In the genomic region with DNA sequence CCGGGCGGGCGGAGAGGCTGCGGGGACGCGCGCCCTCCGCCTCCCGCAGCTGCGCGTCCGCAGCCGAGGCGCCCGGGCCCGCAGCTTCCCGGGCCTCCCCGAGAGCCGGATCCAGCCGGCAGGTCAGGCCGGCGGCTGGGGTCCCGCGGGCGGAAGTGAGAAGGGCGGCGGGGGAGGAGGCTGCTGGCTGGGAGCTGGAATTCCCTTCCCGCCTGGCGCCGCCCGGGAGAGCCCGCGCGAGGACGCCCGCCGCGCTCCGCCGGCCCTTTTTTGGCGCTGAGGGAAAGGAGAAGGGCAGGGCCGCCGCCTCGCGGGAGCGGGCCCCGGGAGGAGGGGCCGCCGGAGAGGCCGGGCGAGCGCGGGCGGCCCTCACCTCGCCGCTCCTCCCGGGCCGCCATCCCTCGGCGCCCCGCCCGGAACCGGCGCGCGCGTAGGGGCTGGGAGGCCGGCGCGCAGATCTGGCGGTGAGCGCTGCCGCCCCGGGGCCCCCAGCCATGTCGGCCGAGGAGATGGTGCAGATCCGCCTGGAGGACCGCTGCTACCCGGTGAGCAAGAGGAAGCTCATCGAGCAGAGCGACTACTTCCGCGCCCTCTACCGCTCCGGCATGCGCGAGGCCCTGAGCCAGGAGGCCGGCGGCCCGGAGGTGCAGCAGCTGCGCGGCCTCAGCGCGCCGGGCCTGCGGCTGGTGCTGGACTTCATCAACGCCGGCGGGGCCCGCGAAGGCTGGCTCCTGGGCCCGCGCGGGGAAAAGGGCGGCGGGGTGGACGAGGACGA, we compare ENCODE assay signal across 8 cellular contexts. TPM values are rescaled to one million over a fixed set of nuclear protein-coding genes. Genes with fewer than 3 reads are reported as not detected.
DNase-seq lines count a peak whose midpoint lies in the region; ATAC-seq, FAIRE-seq and TF ChIP-seq lines count a peak whose summit lies in the region.

A gene with protein sequence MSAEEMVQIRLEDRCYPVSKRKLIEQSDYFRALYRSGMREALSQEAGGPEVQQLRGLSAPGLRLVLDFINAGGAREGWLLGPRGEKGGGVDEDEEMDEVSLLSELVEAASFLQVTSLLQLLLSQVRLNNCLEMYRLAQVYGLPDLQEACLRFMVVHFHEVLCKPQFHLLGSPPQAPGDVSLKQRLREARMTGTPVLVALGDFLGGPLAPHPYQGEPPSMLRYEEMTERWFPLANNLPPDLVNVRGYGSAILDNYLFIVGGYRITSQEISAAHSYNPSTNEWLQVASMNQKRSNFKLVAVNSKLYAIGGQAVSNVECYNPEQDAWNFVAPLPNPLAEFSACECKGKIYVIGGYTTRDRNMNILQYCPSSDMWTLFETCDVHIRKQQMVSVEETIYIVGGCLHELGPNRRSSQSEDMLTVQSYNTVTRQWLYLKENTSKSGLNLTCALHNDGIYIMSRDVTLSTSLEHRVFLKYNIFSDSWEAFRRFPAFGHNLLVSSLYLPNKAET (plus strand): TSS at position 397 of the 775 bp plus-strand sequence. CDS start 98 bp downstream, at position 495.
A gene (minus strand): TSS at position 400 of the 775 bp plus-strand sequence. CDS start 8,960 bp downstream, outside the sequence.

- no peaks in the 10 kb centered on the region; a peak in 1 of 5 replicates for H3K36me3 ChIP-seq in HepG2 (replicated peaks in 1 of 2; ENCODE audit: control insufficient read depth in 1 of 2, insufficient read depth in 2 of 2, low read length in 2 of 2)

- peaks cover 24% of the 10 kb centered on the region for H3K79me2 ChIP-seq in HepG2 (ENCODE audit: insufficient read depth, low read length)

- H3K4me2 ChIP-seq in HepG2 (ENCODE audit: low read depth, low read length): peak within 1 kb of the TSS; percentile 94

- TF ChIP-seq EP300 in HepG2 (IDR thresholded peaks at IDR 0.05; ENCODE audit: low read depth in 2 of 2, low read length in 2 of 2): no peak
- no peak for TF ChIP-seq EP300 in HepG2 (CRISPR knock-in tag; IDR thresholded peaks at IDR 0.05; ENCODE audit: borderline replicate concordance)

- H3K4me1 ChIP-seq in HepG2 (ENCODE audit: insufficient read depth, low read length): peaks cover 34% of the 10 kb centered on the region

- POLR2A ChIA-PET in HepG2 (lab: Yijun Ruan, JAX): interaction anchor here (0.9 to 1.6 kb wide), 8 partner anchors 8 to 184 kb away, joined by 3 to 4 read pairs (median 3); no protein-coding TSS in a partner anchor

- CTCF ChIA-PET in HepG2 (lab: Yijun Ruan, JAX; ENCODE audit: low intra/inter-chr PET ratio, low total read pairs): no interaction called here

- TF ChIP-seq CTCF in HepG2 (CRISPR knock-in tag; IDR thresholded peaks at IDR 0.05): peak; percentile 40

- in situ Hi-C loops in HepG2 (cut with HindIII; ENCODE audit: extremely low pct_ligation_motif_present, low pct_unique_long_range_greater_than_20kb): no loop called here

- no peaks in the 10 kb centered on the region for H3K9me3 ChIP-seq in HepG2 (ENCODE audit: low read length)

- TF ChIP-seq RAD21 in HepG2 (CRISPR knock-in tag; IDR thresholded peaks at IDR 0.05): no peak; the same call in 1 of the 2 replicates

- intact Hi-C loops in HepG2 (cut with micrococcal nuclease; ENCODE audit: unreplicated experiment): no loop called here

- H4K20me1 ChIP-seq in HepG2 (ENCODE audit: insufficient read depth, low read length): no peaks in the 10 kb centered on the region

- 0% methylated on average over 2 of the region's 108 CpGs for WGBS in HepG2 (ENCODE audit: low lambda C conversion rate)

- H3K4me3 ChIP-seq in HepG2 (replicated peaks in 1 of 3; ENCODE audit: insufficient read depth in 1 of 3, low read depth in 2 of 3, low read length in 3 of 3): peak within 1 kb of the TSS; percentile 86 to 91 (median 89)

- H3K27me3 ChIP-seq in HepG2 (ENCODE audit: control insufficient read depth in 1 of 2, insufficient read depth in 2 of 2, low read length in 2 of 2): no peaks in the 10 kb centered on the region

- no TSS peak for BruUV-seq in HepG2 (replicated peaks; lab: Mats Ljungman, UMichigan)

- H2AFZ ChIP-seq in HepG2 (ENCODE audit: low read length): peak within 1 kb of the TSS; percentile 76

- H3K9ac ChIP-seq in HepG2 (ENCODE audit: insufficient read depth, low read depth, low read length): peak within 1 kb of the TSS; percentile 82

- peak within 1 kb of the TSS; percentile 86 for H3K27ac ChIP-seq in HepG2 (ENCODE audit: extremely low read length, insufficient read depth, low read length)

- ATAC-seq in GM18868 (IDR thresholded peaks at IDR 0.05; ENCODE audit: unreplicated experiment): peak; percentile 71
- peak; percentile 77 for ATAC-seq in HG03095 (IDR thresholded peaks at IDR 0.05; ENCODE audit: unreplicated experiment)
- peak; percentile 88 for ATAC-seq in HepG2

- peak in 1 of 2 experiments; percentile 46; a peak in 1 of 4 replicates for TF ChIP-seq POLR2A in HepG2 (IDR thresholded peaks at IDR 0.05; ENCODE audit: insufficient read depth in 1 of 2, low read depth in 2 of 2, low read length in 2 of 2)

- no peak for FAIRE-seq in HepG2 (lab: Jason Lieb, UNC)

- DNase-seq in AG08395 (ENCODE audit: low spot score) (peak; percentile 79), NCI-H226 (peak; percentile 67), dedifferentiated amniotic fluid mesenchymal stem cell (ENCODE audit: extremely low spot score) (peak; percentile 39), HepG2 (ENCODE audit: low spot score) (peak; percentile 30)
- peak; percentile 73 for DNase-seq in activated CD4-positive, alpha-beta T cell treated with anti-CD3 and anti-CD28 coated beads for 48 hours
- DNase-seq in stimulated activated CD4-positive, alpha-beta T cell treated with anti-CD3 and anti-CD28 coated beads, Interleukin-2, amount 100 ng/mL, for 48 hours: peak; percentile 49 to 57

TF ChIP-seq in HepG2, 621 proteins besides CTCF, POLR2A, EP300 and RAD21 (continues in another document):
- TF ChIP-seq EED (CRISPR knock-in tag; IDR thresholded peaks at IDR 0.05) (peak; percentile 87; the same call in 1 of the 2 replicates), ZNF160 (CRISPR knock-in tag; IDR thresholded peaks at IDR 0.05) (0 out of 2 replicates have a peak, but pooled peaks have one; percentile 38), SALL1 (CRISPR knock-in tag; IDR thresholded peaks at IDR 0.05) (peak; percentile 2; the same call in 1 of the 2 replicates), RFX5 (IDR thresholded peaks at IDR 0.05; ENCODE audit: low read depth, low read length) (no peak), ZNF563 (CRISPR knock-in tag; IDR thresholded peaks at IDR 0.05) (0 out of 2 replicates have a peak, but pooled peaks have one; percentile 18), ZNF232 (CRISPR knock-in tag; IDR thresholded peaks at IDR 0.05; ENCODE audit: borderline replicate concordance) (peak; percentile 54; the same call in 1 of the 2 replicates), ZNF143 (CRISPR knock-in tag; IDR thresholded peaks at IDR 0.05) (no peak), SPEN (CRISPR knock-in tag; IDR thresholded peaks at IDR 0.05; ENCODE audit: low read depth) (peak; percentile 79), KMT2B (CRISPR knock-in tag; IDR thresholded peaks at IDR 0.05) (peak; percentile 13; the same call in 1 of the 2 replicates)

RNA-seq across cellular contexts. Expression of the first gene that starts in this region (rescaled TPM):
- total RNA-seq in HepG2 (2016; rRNA removed; fragmentation: Illumina TruSeq; extraction: Trizol): 7.9 and 14.0 TPM in 2 replicates
- 2.3 and 2.6 TPM in 2 replicates for total RNA-seq in HepG2 (2016; cell fraction: cytosol; rRNA removed; fragmentation: Illumina TruSeq; extraction: Trizol; ENCODE audit: low read depth)
- total RNA-seq in HepG2 (2016; cell fraction: insoluble cytoplasmic fraction; rRNA removed; fragmentation: Illumina TruSeq; extraction: Trizol): 8.7 and 13.3 TPM in 2 replicates
- 5.1 TPM in 2 replicates for total RNA-seq in HepG2 (2016; cell fraction: membrane; rRNA removed; fragmentation: Illumina TruSeq; extraction: Trizol)
- 15.7 and 18.7 TPM in 2 replicates for total RNA-seq in HepG2 (2016; cell fraction: nucleus; rRNA removed; fragmentation: Illumina TruSeq; extraction: Trizol)
- polyA plus RNA-seq in HepG2 (2011; rRNA removed): 13.5 and 15.5 TPM in 2 replicates
- polyA plus RNA-seq in HepG2 (2011; cell fraction: cytosol; rRNA removed): 7.4 and 8.0 TPM in 2 replicates
- 38.3 and 39.4 TPM in 2 replicates for polyA plus RNA-seq in HepG2 (2011; cell fraction: nucleus; rRNA removed)
- polyA plus RNA-seq in HepG2 (2012): 6.4 and 7.7 TPM in 2 replicates
- 2.2 TPM in 2 replicates for polyA plus RNA-seq in HepG2 (2016; cell fraction: cytosol; fragmentation: Illumina TruSeq; extraction: Trizol; ENCODE audit: low read depth)
- 6.6 and 6.8 TPM in 2 replicates for polyA plus RNA-seq in HepG2 (2016; cell fraction: insoluble cytoplasmic fraction; fragmentation: Illumina TruSeq; extraction: Trizol; ENCODE audit: low read depth)
- polyA plus RNA-seq in HepG2 (2016; cell fraction: membrane; fragmentation: Illumina TruSeq; extraction: Trizol; ENCODE audit: low read depth): 3.8 and 4.2 TPM in 2 replicates
- 24.1 and 25.1 TPM in 2 replicates for polyA plus RNA-seq in HepG2 (2016; cell fraction: nucleus; fragmentation: Illumina TruSeq; extraction: Trizol; ENCODE audit: insufficient read depth, low read depth)
- 30.9 and 54.6 TPM in 2 replicates for polyA minus RNA-seq in HepG2 (2011; rRNA and poly(A)+ RNA removed; ENCODE audit: low replicate concordance)
- polyA minus RNA-seq in HepG2 (2011; cell fraction: cytosol; rRNA and poly(A)+ RNA removed): 6.9 and 7.9 TPM in 2 replicates
- polyA minus RNA-seq in HepG2 (2011; cell fraction: nucleus; rRNA and poly(A)+ RNA removed): 45.6 and 57.7 TPM in 2 replicates

RNA-seq across cellular contexts. Expression of the second gene that starts in this region (rescaled TPM):
- total RNA-seq in HepG2 (2016; rRNA removed; fragmentation: Illumina TruSeq; extraction: Trizol): not detected in 2 replicates
- not detected in 2 replicates for total RNA-seq in HepG2 (2016; cell fraction: cytosol; rRNA removed; fragmentation: Illumina TruSeq; extraction: Trizol; ENCODE audit: low read depth)
- total RNA-seq in HepG2 (2016; cell fraction: insoluble cytoplasmic fraction; rRNA removed; fragmentation: Illumina TruSeq; extraction: Trizol): not detected in 2 replicates
- total RNA-seq in HepG2 (2016; cell fraction: membrane; rRNA removed; fragmentation: Illumina TruSeq; extraction: Trizol): not detected in 2 replicates
- not detected in 2 replicates for total RNA-seq in HepG2 (2016; cell fraction: nucleus; rRNA removed; fragmentation: Illumina TruSeq; extraction: Trizol)
- not detected in 2 replicates for polyA plus RNA-seq in HepG2 (2011; rRNA removed)
- not detected in 2 replicates for polyA plus RNA-seq in HepG2 (2011; cell fraction: cytosol; rRNA removed)
- polyA plus RNA-seq in HepG2 (2011; cell fraction: nucleus; rRNA removed): not detected in 2 replicates
- not detected in 2 replicates for polyA plus RNA-seq in HepG2 (2012)
- not detected in 2 replicates for polyA plus RNA-seq in HepG2 (2016; cell fraction: cytosol; fragmentation: Illumina TruSeq; extraction: Trizol; ENCODE audit: low read depth)
- polyA plus RNA-seq in HepG2 (2016; cell fraction: insoluble cytoplasmic fraction; fragmentation: Illumina TruSeq; extraction: Trizol; ENCODE audit: low read depth): not detected in 2 replicates
- polyA plus RNA-seq in HepG2 (2016; cell fraction: membrane; fragmentation: Illumina TruSeq; extraction: Trizol; ENCODE audit: low read depth): not detected in 2 replicates
- polyA plus RNA-seq in HepG2 (2016; cell fraction: nucleus; fragmentation: Illumina TruSeq; extraction: Trizol; ENCODE audit: insufficient read depth, low read depth): not detected in 2 replicates
- polyA minus RNA-seq in HepG2 (2011; rRNA and poly(A)+ RNA removed; ENCODE audit: low replicate concordance): not detected in 2 replicates
- not detected in 2 replicates for polyA minus RNA-seq in HepG2 (2011; cell fraction: cytosol; rRNA and poly(A)+ RNA removed)
- polyA minus RNA-seq in HepG2 (2011; cell fraction: nucleus; rRNA and poly(A)+ RNA removed): not detected in 2 replicates

Comparison
In these comparisons a context has a peak if more than half of its experiments do, and no peak if none do; other contexts are left out.
1. Peak in every context shown above with its lines: DNase-seq, ATAC-seq, H3K4me3 ChIP-seq and H3K27ac ChIP-seq.